In genomic region chr12:12916135-12916956, GRCh38 we compare ENCODE assay signal across 8 cellular contexts. TPM values are rescaled to one million over a fixed set of nuclear protein-coding genes. Genes with fewer than 3 reads are reported as not detected.
A peak's percentile ranks its signal among the peaks of the same experiment; 100 is the strongest.
DNase-seq lines count a peak whose midpoint lies in the region; ATAC-seq and TF ChIP-seq lines count a peak whose summit lies in the region.

No MANE protein-coding gene starts in this region.

- intact Hi-C loops in PC-3 (cut with micrococcal nuclease), result loop anchor here (1.0 to 5.0 kb wide), 4 partner anchors 60 to 306 kb away; no protein-coding TSS in a partner anchor

- H3K36me3 ChIP-seq in PC-3 (ENCODE audit: low read depth, low read length), result peaks cover 43% of the 10 kb centered on the region

- H3K27me3 Mint-ChIP-seq in natural killer cell treated with Interleukin-12 subunit alpha and Interleukin-12 subunit beta and Interleukin-15 and Interleukin-18, amount 100 ng/mL, for 72 hours, result peaks cover 13 to 34% of the 10 kb centered on the region in 2 donors

- H3K4me3 ChIP-seq in PC-3 (ENCODE audit: low read length), result no peak overlapping the region

- peaks cover 44% of the 10 kb centered on the region for H3K79me2 ChIP-seq in PC-3 (ENCODE audit: low read length)

- DNase-seq in Caki2 (ENCODE audit: low read depth) (peak; percentile 77), HuH-7.5 (ENCODE audit: low spot score) (peak; percentile 51), PC-3 (peak; percentile 81), fibroblast of gingiva (ENCODE audit: low read depth) (peak; percentile 81)
- peak; percentile 87 for DNase-seq in activated T-cell treated with anti-CD3 and anti-CD28 coated beads, Interleukin-2, amount 50 U/mL, for 1 hour
- peak; percentile 86 for DNase-seq in natural killer cell treated with Interleukin-12 subunit alpha and Interleukin-12 subunit beta and Interleukin-15 and Interleukin-18, amount 100 ng/mL, for 72 hours (ENCODE audit: low spot score)
- peak; percentile 61 to 88 (median 74) for DNase-seq in stimulated activated naive CD4-positive, alpha-beta T cell (lab: John Stamatoyannopoulos, UW)

- POLR2A ChIA-PET in PC-3 (lab: Charles Lee; ENCODE audit: unreplicated experiment), result interaction anchor here (0.6 kb wide), 1 partner anchor 86 kb away, joined by 5 read pairs; no protein-coding TSS in a partner anchor

- H2AFZ ChIP-seq in PC-3 (ENCODE audit: low read length), result no peak overlapping the region

- H3K4me2 ChIP-seq in PC-3 (ENCODE audit: low read length), result no peak overlapping the region

- no peak overlapping the region for H3K27ac ChIP-seq in PC-3 (ENCODE audit: low read length)

- H3K27me3 ChIP-seq in PC-3 (ENCODE audit: low read length), result no peaks in the 10 kb centered on the region

- in situ Hi-C loops in Caki2 (cut with HindIII; ENCODE audit: low pct_unique_long_range_greater_than_20kb, low sequenced_read_pairs), result no loop called here

- H3K9me2 ChIP-seq in PC-3 (replicated peaks; ENCODE audit: low read length), result no peaks in the 10 kb centered on the region

- peaks cover 22% of the 10 kb centered on the region; the same call in 1 of the 2 replicates for H3K4me1 ChIP-seq in PC-3 (ENCODE audit: insufficient read depth, low read length)

- peak overlapping the region in 1 of 2 donors; percentile 14 for H3K27ac Mint-ChIP-seq in natural killer cell treated with Interleukin-12 subunit alpha and Interleukin-12 subunit beta and Interleukin-15 and Interleukin-18, amount 100 ng/mL, for 72 hours

- H4K20me1 ChIP-seq in PC-3 (ENCODE audit: low read length), result peaks cover 44% of the 10 kb centered on the region

- CTCF ChIA-PET in PC-3 (lab: Charles Lee), result interaction anchor here (0.6 to 1.0 kb wide), 2 partner anchors 60 to 163 kb away, joined by 3 to 4 read pairs; no protein-coding TSS in a partner anchor

- H3K36me3 Mint-ChIP-seq in natural killer cell treated with Interleukin-12 subunit alpha and Interleukin-12 subunit beta and Interleukin-15 and Interleukin-18, amount 100 ng/mL, for 72 hours, result no peaks in the 10 kb centered on the region

- no TSS peak for BruUV-seq in PC-3 (replicated peaks; lab: Mats Ljungman, UMichigan)

- no peak overlapping the region for H3K9ac ChIP-seq in PC-3 (ENCODE audit: low read length)

- H3K4me3 Mint-ChIP-seq in natural killer cell treated with Interleukin-12 subunit alpha and Interleukin-12 subunit beta and Interleukin-15 and Interleukin-18, amount 100 ng/mL, for 72 hours, result no peak overlapping the region

- ATAC-seq in GM21423 (IDR thresholded peaks at IDR 0.05; ENCODE audit: unreplicated experiment) (peak; percentile 88), PC-3 (peak; percentile 64)
- peak; percentile 89 to 90 for ATAC-seq in natural killer cell treated with Interleukin-12 subunit alpha and Interleukin-12 subunit beta and Interleukin-15 and Interleukin-18, amount 100 ng/mL, for 72 hours

- H3K9me3 ChIP-seq in PC-3 (ENCODE audit: low read length), result no peaks in the 10 kb centered on the region

- peaks cover 7 to 9% of the 10 kb centered on the region in 2 donors for H3K4me1 Mint-ChIP-seq in natural killer cell treated with Interleukin-12 subunit alpha and Interleukin-12 subunit beta and Interleukin-15 and Interleukin-18, amount 100 ng/mL, for 72 hours (ENCODE audit: low read depth in 2 of 2)

- TF ChIP-seq CTCF in PC-3 (conservative IDR thresholded peaks at IDR 0.05; ENCODE audit: low read depth, low read length), result peak; percentile 86

- H3K9me3 Mint-ChIP-seq in natural killer cell treated with Interleukin-12 subunit alpha and Interleukin-12 subunit beta and Interleukin-15 and Interleukin-18, amount 100 ng/mL, for 72 hours, result no peaks in the 10 kb centered on the region

- H3F3A ChIP-seq in PC-3 (ENCODE audit: low read length, unreplicated experiment), result peaks cover 24% of the 10 kb centered on the region

RNA-seq across cellular contexts. Expression of gene GPRC5A, which starts 25.0 kb away (rescaled TPM):
- total RNA-seq in Caki2 (2014; rRNA removed; shearing (Covaris generic); ENCODE audit: low replicate concordance), result 53.4 and 77.9 TPM in 2 replicates
- 140 and 144 TPM in 2 replicates for total RNA-seq in PC-3 (2014; rRNA removed)
- total RNA-seq in natural killer cell treated with Interleukin-12 subunit alpha and Interleukin-12 subunit beta and Interleukin-15 and Interleukin-18, amount 100 ng/mL, for 72 hours, result not detected

RNA-seq across cellular contexts. Expression of gene GPRC5D, which starts 35.6 kb away (rescaled TPM):
- not detected in 2 replicates for total RNA-seq in Caki2 (2014; rRNA removed; shearing (Covaris generic); ENCODE audit: low replicate concordance)
- not detected in 2 replicates for total RNA-seq in PC-3 (2014; rRNA removed)
- total RNA-seq in natural killer cell treated with Interleukin-12 subunit alpha and Interleukin-12 subunit beta and Interleukin-15 and Interleukin-18, amount 100 ng/mL, for 72 hours, result not detected

Comparison
In these comparisons a context has a peak if more than half of its experiments do, and no peak if none do; other contexts are left out.
1. RNA of gene GPRC5A, which starts 25.0 kb away (total RNA-seq): 140 to 144 TPM in PC-3 and 53.4 to 77.9 TPM in Caki2; not detected in natural killer cell treated with Interleukin-12 subunit alpha and Interleukin-12 subunit beta and Interleukin-15 and Interleukin-18, amount 100 ng/mL, for 72 hours; every median in the first group is over 10 times any median in the second.
2. Peak in every context shown above with its lines, with median percentiles within 50 percentile points of each other: DNase-seq and ATAC-seq.